In genomic region chr7:85014936-85015335, GRCh38 we compare ENCODE assay signal across 18 cellular contexts.
DNase-seq lines count a peak whose midpoint lies in the region; ATAC-seq and TF ChIP-seq lines count a peak whose summit lies in the region.
"Had no signal": no experiment of that assay in that cellular context is flagged by ENCODE, and none has a peak within 500 bp of the region (broad histone marks: within the 10 kb centered on the region; RNA-seq: fewer than 3 reads in every experiment).

No MANE protein-coding gene starts in this region.

- no peaks in the 10 kb centered on the region for H4K20me1 ChIP-seq in GM23338 (replicated peaks; ENCODE audit: insufficient read depth)

- H3K4me1 Mint-ChIP-seq in GM23338 (peaks cover 24% of the 10 kb centered on the region), endodermal cell (peaks cover 24% of the 10 kb centered on the region)
- H3K4me1 Mint-ChIP-seq: activated CD4-positive, alpha-beta T cell treated with anti-CD3 and anti-CD28 coated beads, Interleukin-2, amount 10 ng/mL, durations not matched to agents 24 days and 14 days had no signal

- H3K9me2 ChIP-seq in GM23338 (ENCODE audit: insufficient read depth): no peaks in the 10 kb centered on the region

- H3K4me1 ChIP-seq in GM23338 (ENCODE audit: insufficient read depth): peaks cover 15% of the 10 kb centered on the region
- peaks cover 10% of the 10 kb centered on the region for H3K4me1 ChIP-seq in endodermal cell (ENCODE audit: control insufficient read depth, insufficient read depth, low read length)
- H3K4me1 ChIP-seq: gastrocnemius medialis, left ventricle myocardium inferior had no signal

- H3K36me3 ChIP-seq in GM23338 (ENCODE audit: insufficient read depth) (no peaks in the 10 kb centered on the region), endodermal cell (ENCODE audit: control insufficient read depth, insufficient read depth, low read length) (no peaks in the 10 kb centered on the region)
- H3K36me3 ChIP-seq: gastrocnemius medialis, left ventricle myocardium inferior had no signal

- no peak for DNase-seq in AG04450 (ENCODE audit: low read depth, low spot score)
- DNase-seq in GM23338 (ENCODE audit: low spot score): peak; percentile 17
- peak; percentile 52 for DNase-seq in NCI-H69 (lab: John Stamatoyannopoulos, UW)
- no peak for DNase-seq in endodermal cell
- DNase-seq in SHP77 (lab: John Stamatoyannopoulos, UW): no peak
- no peak for DNase-seq in RPMI8226
- DNase-seq: activated CD4-positive, alpha-beta T cell treated with anti-CD3 and anti-CD28 coated beads, Interleukin-2, amount 10 ng/mL, durations not matched to agents 24 days and 14 days; activated CD8-positive, alpha-beta memory T cell treated with anti-CD3 and anti-CD28 coated beads, Interleukin-2, amount 50 U/mL, for 4 hours; activated naive CD4-positive, alpha-beta T cell treated with anti-CD3 and anti-CD28 coated beads, Interleukin-2, amount 50 U/mL, for 16 hours; AML-193; gastrocnemius medialis; H9; left ventricle myocardium inferior; NCI-H1436; PC-3; stimulated activated CD4-positive, alpha-beta T cell treated with anti-CD3 and anti-CD28 coated beads, Interleukin-4, amount 100 ng/mL, for 4 hours; stimulated activated CD8-positive, alpha-beta memory T cell treated with anti-CD3 and anti-CD28 coated beads, Interleukin-4, amount 100 ng/mL, for 48 hours had no signal

- CTCF ChIA-PET in AG04450 (lab: Charles Lee): interaction anchor here (7.3 kb wide), 1 partner anchor 1079 kb away, joined by 50 read pairs; no protein-coding TSS in a partner anchor

- H3K9me3 Mint-ChIP-seq in GM23338 (no peaks in the 10 kb centered on the region), endodermal cell (no peaks in the 10 kb centered on the region)
- H3K9me3 Mint-ChIP-seq: activated CD4-positive, alpha-beta T cell treated with anti-CD3 and anti-CD28 coated beads, Interleukin-2, amount 10 ng/mL, durations not matched to agents 24 days and 14 days; H9 had no signal

- no peaks in the 10 kb centered on the region for H3K79me2 ChIP-seq in GM23338 (replicated peaks; ENCODE audit: insufficient read depth)

- no peak for ATAC-seq in GM23338
- no peak for ATAC-seq in HG03565 (IDR thresholded peaks at IDR 0.05; ENCODE audit: unreplicated experiment)
- ATAC-seq: gastrocnemius medialis, PC-3 had no signal

- H3K4me3 Mint-ChIP-seq in GM23338: no peak overlapping the region
- no peak overlapping the region for H3K4me3 Mint-ChIP-seq in endodermal cell
- H3K4me3 Mint-ChIP-seq: activated CD4-positive, alpha-beta T cell treated with anti-CD3 and anti-CD28 coated beads, Interleukin-2, amount 10 ng/mL, durations not matched to agents 24 days and 14 days; H9 had no signal

- no peak overlapping the region for H3K9ac ChIP-seq in endodermal cell (ENCODE audit: extremely low read depth, low read length, poor library complexity, severe bottlenecking)

- POLR2A ChIA-PET in AG04450 (lab: Yijun Ruan, JAX): no interaction called here

- H3K4me3 ChIP-seq in AG04450 (ENCODE audit: low read depth, low read length): no peak overlapping the region
- H3K4me3 ChIP-seq in GM23338: no peak overlapping the region
- H3K4me3 ChIP-seq in endodermal cell (ENCODE audit: low read length): no peak overlapping the region
- H3K4me3 ChIP-seq: gastrocnemius medialis, left ventricle myocardium inferior had no signal

- no peaks in the 10 kb centered on the region for H3F3A ChIP-seq in GM23338 (replicated peaks; ENCODE audit: low read depth)

- no peak overlapping the region for H2AFZ ChIP-seq in GM23338

- no peak overlapping the region for H3K4me2 ChIP-seq in GM23338

- 0 out of 2 replicates have a peak, but pooled peaks have one; percentile 16 for TF ChIP-seq CTCF in AG04450 (IDR thresholded peaks at IDR 0.05; ENCODE audit: low read depth, low read length)
- peak; percentile 14 to 27; a peak in 1 of 4 replicates for TF ChIP-seq CTCF in GM23338 (conservative IDR thresholded peaks at IDR 0.05; ENCODE audit: low read depth in 2 of 2)
- peak; percentile 24 for TF ChIP-seq CTCF in endodermal cell (conservative IDR thresholded peaks at IDR 0.05)

- no peaks in the 10 kb centered on the region for H3K27me3 Mint-ChIP-seq in GM23338 (ENCODE audit: insufficient read depth, low read depth, poor library complexity)
- no peaks in the 10 kb centered on the region for H3K27me3 Mint-ChIP-seq in endodermal cell (ENCODE audit: insufficient read depth)
- H3K27me3 Mint-ChIP-seq: activated CD4-positive, alpha-beta T cell treated with anti-CD3 and anti-CD28 coated beads, Interleukin-2, amount 10 ng/mL, durations not matched to agents 24 days and 14 days had no signal

- H3K27ac ChIP-seq in AG04450 (ENCODE audit: low read depth, low read length): no peak overlapping the region
- no peak overlapping the region for H3K27ac ChIP-seq in GM23338 (ENCODE audit: low read depth)
- no peak overlapping the region for H3K27ac ChIP-seq in endodermal cell (ENCODE audit: low read depth, low read length)
- H3K27ac ChIP-seq: gastrocnemius medialis, left ventricle myocardium inferior had no signal

- WGBS in endodermal cell (ENCODE audit: insufficient coverage in 1 of 2, insufficient read length in 1 of 2), 2 experiments: 95 to 97% methylated on average over 4 to 5 of the region's 5 CpGs

- no peak overlapping the region for H3K27ac Mint-ChIP-seq in GM23338
- no peak overlapping the region for H3K27ac Mint-ChIP-seq in endodermal cell
- H3K27ac Mint-ChIP-seq: activated CD4-positive, alpha-beta T cell treated with anti-CD3 and anti-CD28 coated beads, Interleukin-2, amount 10 ng/mL, durations not matched to agents 24 days and 14 days; H9 had no signal

- H3K36me3 Mint-ChIP-seq in GM23338 (ENCODE audit: low read depth) (no peaks in the 10 kb centered on the region), endodermal cell (ENCODE audit: low read depth) (no peaks in the 10 kb centered on the region)

- no peaks in the 10 kb centered on the region for H3K9me3 ChIP-seq in AG04450 (ENCODE audit: control insufficient read depth, insufficient read depth, low read length)
- H3K9me3 ChIP-seq in endodermal cell (ENCODE audit: control insufficient read depth, low read length): no peaks in the 10 kb centered on the region
- H3K9me3 ChIP-seq: gastrocnemius medialis, left ventricle myocardium inferior had no signal

- no peaks in the 10 kb centered on the region for H3K27me3 ChIP-seq in AG04450 (ENCODE audit: control insufficient read depth, insufficient read depth, low read length)
- no peaks in the 10 kb centered on the region for H3K27me3 ChIP-seq in GM23338 (ENCODE audit: insufficient read depth)
- H3K27me3 ChIP-seq in endodermal cell (ENCODE audit: control insufficient read depth, insufficient read depth, low read length, poor library complexity, severe bottlenecking): no peaks in the 10 kb centered on the region
- H3K27me3 ChIP-seq: gastrocnemius medialis had no signal

TF ChIP-seq in GM23338, 12 proteins besides CTCF, POLR2A, EP300 and RAD21 (continues in another document):
- TF ChIP-seq NANOG (IDR thresholded peaks at IDR 0.05; ENCODE audit: borderline replicate concordance): no peak
- TF ChIP-seq ETS1 (IDR thresholded peaks at IDR 0.05): no peak

Comparison
In these comparisons a context has a peak if more than half of its experiments do, and no peak if none do; other contexts are left out.
1. DNase-seq: peak in GM23338 (single experiment) and NCI-H69 (single experiment); none in AG04450 (single experiment), endodermal cell (single experiment), SHP77 (0 of 2) and RPMI8226 (single experiment).
2. Peak in every context shown above with its lines, with median percentiles within 50 percentile points of each other: CTCF ChIP-seq.